Comparison of ENCODE assay signal across 16 cellular contexts in genomic region chr10:13390604-13391522, GRCh38. TPM values are rescaled to one million over a fixed set of nuclear protein-coding genes. Genes with fewer than 3 reads are reported as not detected.
DNase-seq lines count a peak whose midpoint lies in the region; ATAC-seq and TF ChIP-seq lines count a peak whose summit lies in the region.
"Had no signal": no experiment of that assay in that cellular context is flagged by ENCODE, and none has a peak within 500 bp of the region (broad histone marks: within the 10 kb centered on the region; RNA-seq: fewer than 3 reads in every experiment).

No MANE protein-coding gene starts in this region.

- no peak overlapping the region for H3K4me3 ChIP-seq in NB4 (ENCODE audit: low read depth, low read length)
- H3K4me3 ChIP-seq: cardiac muscle cell, SJSA1 had no signal

- no peak for TF ChIP-seq POLR2A in NB4 (IDR thresholded peaks at IDR 0.05; ENCODE audit: extremely low read depth, insufficient read length)

- no peak for ATAC-seq in HG03565 (IDR thresholded peaks at IDR 0.05; ENCODE audit: unreplicated experiment)

- DNase-seq in GF-D8 (lab: John Stamatoyannopoulos, UW) (peak; percentile 55), NB4 (ENCODE audit: low read depth) (peak; percentile 26), dermis blood vessel endothelial cell (peak; percentile 76), pons (ENCODE audit: low spot score) (peak; percentile 37), NCI-H1930 (lab: John Stamatoyannopoulos, UW) (no peak), NCI-H146 (lab: John Stamatoyannopoulos, UW) (no peak)
- no peak for DNase-seq in stimulated activated CD4-positive, alpha-beta T cell treated with anti-CD3 and anti-CD28 coated beads, Interleukin-2, amount 100 ng/mL, for 48 hours
- DNase-seq: activated CD4-positive, alpha-beta T cell treated with anti-CD3 and anti-CD28 coated beads, Interleukin-2, amount 50 U/mL, for 4 hours; activated gamma-delta T cell treated with Interleukin-2 at 50 U/mL for 16 hours; CD8-positive, alpha-beta memory T cell; esophagus squamous epithelium; islet precursor cell; NCI-H510A had no signal

- TF ChIP-seq CTCF in NB4 (IDR thresholded peaks at IDR 0.05; ENCODE audit: low read depth, low read length) = no peak

RNA-seq across cellular contexts. Expression of gene SEPHS1, which starts 42.8 kb away (rescaled TPM):
- total RNA-seq in dermis blood vessel endothelial cell = 42.5 and 60.9 TPM in 2 replicates

Comparison
In these comparisons a context has a peak if more than half of its experiments do, and no peak if none do; other contexts are left out.
1. DNase-seq: peak in GF-D8 (single experiment), NB4 (single experiment), dermis blood vessel endothelial cell (single experiment) and pons (single experiment); none in stimulated activated CD4-positive, alpha-beta T cell treated with anti-CD3 and anti-CD28 coated beads, Interleukin-2, amount 100 ng/mL, for 48 hours (0 of 2), NCI-H1930 (0 of 2) and NCI-H146 (single experiment).